24 cellular contexts compared by ENCODE assay signal in the genomic region with DNA sequence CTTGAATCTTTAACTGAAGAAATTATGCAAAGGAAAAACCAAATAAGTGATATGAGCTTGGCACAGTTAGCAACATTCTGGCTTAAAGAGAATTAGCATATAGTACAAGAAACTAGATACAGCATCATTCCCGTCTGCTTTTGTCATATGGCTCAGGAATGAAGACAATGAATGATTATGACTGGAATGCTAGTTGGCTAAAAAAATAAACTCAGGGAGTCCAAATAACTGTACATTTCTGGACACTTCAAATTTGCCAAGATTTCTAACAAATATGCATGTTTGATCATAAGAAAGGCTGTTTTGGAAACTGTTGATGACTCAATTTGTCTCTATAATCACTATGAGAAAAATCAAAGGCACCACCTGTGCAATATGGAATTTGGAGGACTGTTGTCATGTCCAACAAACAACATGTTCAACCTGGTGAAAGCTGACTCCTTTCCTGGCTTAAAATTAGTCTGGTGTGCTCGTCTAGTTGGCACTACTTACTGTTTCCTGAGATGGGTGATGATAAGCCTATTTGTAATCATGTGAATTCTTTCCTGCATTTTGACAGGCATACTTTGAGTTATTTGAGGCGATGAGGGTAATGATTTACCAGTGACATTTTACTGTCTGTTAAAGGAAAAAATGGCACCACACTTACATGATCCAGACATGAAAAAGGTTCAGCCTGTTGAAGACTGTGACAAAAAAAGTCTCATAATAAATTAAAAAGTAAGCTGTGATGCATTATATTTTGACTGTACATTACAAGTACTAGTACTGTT.
DNase-seq lines count a peak whose midpoint lies in the region; FAIRE-seq and TF ChIP-seq lines count a peak whose summit lies in the region.
"Had no signal": no experiment of that assay in that cellular context is flagged by ENCODE, and none has a peak within 500 bp of the region (broad histone marks: within the 10 kb centered on the region; RNA-seq: fewer than 3 reads in every experiment).

No MANE protein-coding gene starts in this region.

- no peak overlapping the region for H2AFZ ChIP-seq in GM23248

- no peaks in the 10 kb centered on the region for H3K9me3 ChIP-seq in GM23248 (ENCODE audit: low read depth)
- H3K9me3 ChIP-seq: adrenal gland, gastroesophageal sphincter, pancreas, right atrium auricular region, thoracic aorta had no signal

- no peak for FAIRE-seq in GM19239 (lab: Jason Lieb, UNC)
- FAIRE-seq in D721Med (lab: Jason Lieb, UNC): no peak
- FAIRE-seq: pancreas had no signal

- H3K27ac ChIP-seq in GM23248 (no peak overlapping the region), brain microvascular endothelial cell (no peak overlapping the region)
- H3K27ac ChIP-seq: adrenal gland, gastroesophageal sphincter, pancreas, right atrium auricular region, thoracic aorta, VCaP had no signal

- CTCF ChIA-PET in AG04449 (lab: Yijun Ruan, JAX) (no interaction called here), GM10248 (lab: Yijun Ruan, JAX) (no interaction called here)

- H3K36me3 ChIP-seq in GM23248 (ENCODE audit: low read depth) (no peaks in the 10 kb centered on the region), brain microvascular endothelial cell (replicated peaks) (no peaks in the 10 kb centered on the region)
- H3K36me3 ChIP-seq: adrenal gland, gastroesophageal sphincter, pancreas, right atrium auricular region, thoracic aorta had no signal

- no peak for TF ChIP-seq CTCF in AG04449 (IDR thresholded peaks at IDR 0.05; ENCODE audit: insufficient read depth, low read length, missing control alignments)
- TF ChIP-seq CTCF in brain microvascular endothelial cell (IDR thresholded peaks at IDR 0.05; ENCODE audit: low read depth, low read length, missing control alignments): no peak
- TF ChIP-seq CTCF in foreskin fibroblast (IDR thresholded peaks at IDR 0.05; ENCODE audit: low read depth, low read length): no peak
- no peak for TF ChIP-seq CTCF in D721Med (IDR thresholded peaks at IDR 0.05; ENCODE audit: insufficient read depth, missing control alignments)
- TF ChIP-seq CTCF in GM10248 (IDR thresholded peaks at IDR 0.05; ENCODE audit: control extremely low read depth, extremely low read depth, low read depth, missing control alignments): no peak

- H3K4me3 ChIP-seq in AG04449 (ENCODE audit: low read depth, low read length) (no peak overlapping the region), GM23248 (no peak overlapping the region), brain microvascular endothelial cell (ENCODE audit: low read depth, low read length) (no peak overlapping the region), foreskin fibroblast (ENCODE audit: low read depth in 1 of 2, low read length in 2 of 2) (no peak overlapping the region)
- H3K4me3 ChIP-seq: adrenal gland, gastroesophageal sphincter, pancreas, right atrium auricular region, thoracic aorta had no signal

- no peaks in the 10 kb centered on the region for H3K9me2 ChIP-seq in GM23248 (ENCODE audit: insufficient read depth)

- H4K20me1 ChIP-seq in GM23248 (ENCODE audit: insufficient read depth): no peaks in the 10 kb centered on the region

- DNase-seq in AG04449 (ENCODE audit: low read depth, low spot score) (peak; percentile 12), GM23248 (peak; percentile 42), brain microvascular endothelial cell (peak; percentile 40), foreskin fibroblast (peak; percentile 19 to 23), GM19239 (ENCODE audit: insufficient read length, low spot score) (no peak), NCI-H1930 (lab: John Stamatoyannopoulos, UW) (no peak), D721Med (ENCODE audit: insufficient read length, low spot score) (no peak), GM10248 (ENCODE audit: extremely low spot score) (no peak)
- DNase-seq: activated CD4-positive, alpha-beta T cell treated with anti-CD3 and anti-CD28 coated beads, Interleukin-2, amount 10 ng/mL, durations not matched to agents 24 days and 14 days; activated naive CD4-positive, alpha-beta T cell; activated T-cell treated with anti-CD3 and anti-CD28 coated beads, Interleukin-2, amount 50 U/mL, for 4 hours; adrenal gland; central memory CD4-positive, alpha-beta T cell; immature natural killer cell; IMR-90; left ventricle myocardium superior; NCI-H1105 treated with DMSO at 0.1 percent for 48 hours; NCI-H2081 treated with DMSO at 0.1 percent for 48 hours; pancreas; stimulated activated naive CD4-positive, alpha-beta T cell treated with Interleukin-2 at 50 U/mL for 16 hours had no signal

- peaks cover 19% of the 10 kb centered on the region; the same call in 1 of the 2 replicates for H3K4me1 ChIP-seq in GM23248 (ENCODE audit: insufficient read depth)
- H3K4me1 ChIP-seq: adrenal gland, gastroesophageal sphincter, pancreas, right atrium auricular region had no signal

- WGBS in GM23248 (ENCODE audit: low coverage in 1 of 2, low lambda C conversion rate in 2 of 2, missing lambda C conversion rate in 2 of 2), 2 experiments: 0 to 4% methylated on average over 3 of the region's 3 CpGs

- in situ Hi-C loops in GM23248 (cut with MboI): no loop called here
- in situ Hi-C loops in brain microvascular endothelial cell (cut with HindIII; ENCODE audit: low pct_ligation_motif_present, low sequenced_read_pairs): no loop called here

- POLR2A ChIA-PET in AG04449 (lab: Yijun Ruan, JAX): no interaction called here
- POLR2A ChIA-PET in GM10248 (lab: Yijun Ruan, JAX): no interaction called here

- H3F3A ChIP-seq in GM23248 (ENCODE audit: insufficient read depth): no peaks in the 10 kb centered on the region

- H3K27me3 ChIP-seq in GM23248 (replicated peaks; ENCODE audit: insufficient read depth) (no peaks in the 10 kb centered on the region), brain microvascular endothelial cell (replicated peaks) (no peaks in the 10 kb centered on the region)
- H3K27me3 ChIP-seq: adrenal gland, gastroesophageal sphincter, pancreas, right atrium auricular region had no signal

- no peak overlapping the region for H3K9ac ChIP-seq in GM23248

- peak overlapping the region; percentile 15 for H3K4me2 ChIP-seq in GM23248 (ENCODE audit: unreplicated experiment)

- no peaks in the 10 kb centered on the region for H3K79me2 ChIP-seq in GM23248 (ENCODE audit: insufficient read depth)

Comparison
In these comparisons a context has a peak if more than half of its experiments do, and no peak if none do; other contexts are left out.
1. DNase-seq: peak in AG04449 (single experiment), GM23248 (single experiment), brain microvascular endothelial cell (single experiment) and foreskin fibroblast (2 of 2); none in GM19239 (single experiment), NCI-H1930 (0 of 2), D721Med (single experiment) and GM10248 (single experiment).